ENCODE assay signal across 8 cellular contexts in the genomic region with DNA sequence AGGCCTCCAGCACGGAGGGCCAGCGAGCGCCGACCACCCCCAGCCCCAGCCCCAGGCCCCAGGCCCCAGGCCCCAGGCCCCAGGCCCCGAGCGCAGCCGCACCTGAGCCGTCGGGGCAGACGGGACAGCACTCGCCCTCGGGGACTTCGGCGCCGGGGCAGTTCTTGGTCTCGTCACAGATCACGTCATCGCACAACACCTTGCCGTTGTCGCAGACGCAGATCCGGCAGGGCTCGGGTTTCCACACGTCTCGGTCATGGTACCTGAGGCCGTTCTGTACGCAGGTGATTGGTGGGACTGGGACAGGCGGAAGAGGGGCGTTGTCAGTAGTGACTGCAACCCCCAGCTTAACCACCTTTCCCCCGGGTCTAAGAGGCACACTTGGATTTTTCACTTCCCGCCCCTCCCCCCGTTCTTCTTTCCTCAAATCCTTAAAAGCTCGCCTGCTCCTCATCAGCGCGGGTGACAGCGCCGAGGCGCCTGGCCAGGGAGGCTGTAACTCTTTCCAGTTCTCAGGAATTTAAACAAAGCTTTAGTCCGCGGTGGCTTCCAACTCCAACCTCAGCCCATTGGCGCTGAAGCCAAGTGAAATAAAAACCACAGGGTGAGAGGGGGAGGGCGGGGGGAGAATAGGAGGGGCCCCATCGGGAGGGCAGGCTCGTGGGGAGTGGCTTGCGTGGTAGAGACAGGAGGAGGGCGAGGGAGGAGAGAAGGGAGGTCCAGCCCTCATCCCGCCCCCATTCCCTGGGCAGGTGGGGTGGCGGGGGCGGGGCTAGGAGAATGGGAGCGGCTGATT. TPM values are rescaled to one million over a fixed set of nuclear protein-coding genes. Genes with fewer than 3 reads are reported as not detected.
DNase-seq lines count a peak whose midpoint lies in the region; ATAC-seq and TF ChIP-seq lines count a peak whose summit lies in the region.

No MANE protein-coding gene starts in this region.

- peak overlapping the region in 18 of 59 donors; percentile 6 to 82 (median 68) for H3K27ac ChIP-seq in dorsolateral prefrontal cortex

- POLR2A ChIA-PET in activated CD4-positive, alpha-beta T cell treated with anti-CD3 and anti-CD28 coated beads, Interleukin-2, amount 10 ng/mL, durations not matched to agents 7 days and 5 days (lab: Charles Lee): no interaction called here

- ATAC-seq in HG03521 (IDR thresholded peaks at IDR 0.05; ENCODE audit: unreplicated experiment): no peak

- H3K36me3 Mint-ChIP-seq in HFFc6 (ENCODE audit: low read depth): peaks cover 64% of the 10 kb centered on the region
- no peaks in the 10 kb centered on the region for H3K36me3 Mint-ChIP-seq in activated CD4-positive, alpha-beta T cell treated with anti-CD3 and anti-CD28 coated beads, Interleukin-2, amount 10 ng/mL, durations not matched to agents 7 days and 5 days (ENCODE audit: low read depth)

- H3K27ac Mint-ChIP-seq in HFFc6: peak overlapping the region; percentile 100
- peak overlapping the region; percentile 46 for H3K27ac Mint-ChIP-seq in activated CD4-positive, alpha-beta T cell treated with anti-CD3 and anti-CD28 coated beads, Interleukin-2, amount 10 ng/mL, durations not matched to agents 7 days and 5 days

- DNase-seq in DMS114 treated with DMSO at 0.1 percent for 48 hours (lab: John Stamatoyannopoulos, UW; ENCODE audit: unreplicated experiment) (peak; percentile 74), HFFc6 (peak; percentile 93), NCI-H2227 treated with DMSO at 0.1 percent for 48 hours (lab: John Stamatoyannopoulos, UW) (peak; percentile 90), dorsolateral prefrontal cortex (peak in 2 of 10 donors; percentile 39 to 41), lower leg skin (ENCODE audit: low spot score in 2 of 2) (peak; percentile 93 to 97)
- peak; percentile 70 for DNase-seq in activated CD4-positive, alpha-beta T cell treated with anti-CD3 and anti-CD28 coated beads, Interleukin-2, amount 10 ng/mL, durations not matched to agents 7 days and 5 days
- peak; percentile 49 to 68 for DNase-seq in stimulated activated CD4-positive, alpha-beta T cell treated with anti-CD3 and anti-CD28 coated beads, Interleukin-4, amount 100 ng/mL, for 48 hours (ENCODE audit: low read depth in 2 of 2)

- intact Hi-C loops in dorsolateral prefrontal cortex (cut with DNase I) (loop anchor here (1.0 to 5.0 kb wide), 5 partner anchors 73 to 282 kb away; no protein-coding TSS in a partner anchor), lower leg skin (cut with DNase I; ENCODE audit: low total_unique reads) (loop anchor here (2.0 to 10.0 kb wide), 2 partner anchors 73 to 275 kb away; a partner anchor contains a TSS)

- H3K27me3 ChIP-seq in dorsolateral prefrontal cortex: peaks cover 0 to 48% (median 26%) of the 10 kb centered on the region in 45 donors

- CTCF ChIA-PET in activated CD4-positive, alpha-beta T cell treated with anti-CD3 and anti-CD28 coated beads, Interleukin-2, amount 10 ng/mL, durations not matched to agents 7 days and 5 days (lab: Charles Lee): interaction anchor here (0.5 to 7.3 kb wide), 53 partner anchors 9 to 480 kb away, joined by 3 to 133 read pairs (median 4); a partner anchor contains a TSS

- H3K27me3 Mint-ChIP-seq in HFFc6 (ENCODE audit: insufficient read depth): peaks cover 50% of the 10 kb centered on the region
- H3K27me3 Mint-ChIP-seq in activated CD4-positive, alpha-beta T cell treated with anti-CD3 and anti-CD28 coated beads, Interleukin-2, amount 10 ng/mL, durations not matched to agents 7 days and 5 days: peaks cover 49% of the 10 kb centered on the region

- no peak for TF ChIP-seq POLR2A in lower leg skin (IDR thresholded peaks at IDR 0.05)

- peak overlapping the region in 57 of 59 donors; percentile 26 to 75 (median 56) for H3K4me3 ChIP-seq in dorsolateral prefrontal cortex
- H3K4me3 ChIP-seq in lower leg skin (ENCODE audit: low read depth, poor library complexity, severe bottlenecking): peak overlapping the region; percentile 41

- WGBS in lower leg skin, 2 donors: 3 to 6% methylated on average over 27 to 36 of the region's 50 CpGs

- no peak for TF ChIP-seq CTCF in HFFc6 (IDR thresholded peaks at IDR 0.05)
- no peak for TF ChIP-seq CTCF in dorsolateral prefrontal cortex (IDR thresholded peaks at IDR 0.05 in 54 of 56, conservative IDR thresholded peaks at IDR 0.05 in 2 of 56; ENCODE audit: low read depth in 1 of 56, partially characterized antibody in 56 of 56)
- no peak for TF ChIP-seq CTCF in lower leg skin (IDR thresholded peaks at IDR 0.05)

- peaks cover 21% of the 10 kb centered on the region for H3K9me3 Mint-ChIP-seq in HFFc6
- no peaks in the 10 kb centered on the region for H3K9me3 Mint-ChIP-seq in activated CD4-positive, alpha-beta T cell treated with anti-CD3 and anti-CD28 coated beads, Interleukin-2, amount 10 ng/mL, durations not matched to agents 7 days and 5 days

- peaks cover 74% of the 10 kb centered on the region for H3K4me1 Mint-ChIP-seq in HFFc6 (ENCODE audit: low read depth)
- peaks cover 22% of the 10 kb centered on the region for H3K4me1 Mint-ChIP-seq in activated CD4-positive, alpha-beta T cell treated with anti-CD3 and anti-CD28 coated beads, Interleukin-2, amount 10 ng/mL, durations not matched to agents 7 days and 5 days

- peak overlapping the region; percentile 100 for H3K4me3 Mint-ChIP-seq in HFFc6
- H3K4me3 Mint-ChIP-seq in activated CD4-positive, alpha-beta T cell treated with anti-CD3 and anti-CD28 coated beads, Interleukin-2, amount 10 ng/mL, durations not matched to agents 7 days and 5 days: peak overlapping the region; percentile 64

RNA-seq across cellular contexts. Expression of a gene that starts 1.6 kb away (rescaled TPM):
- 1,000 to 10,000 TPM; 4,948 to 7,804 (median 5,240) TPM for total RNA-seq in HFFc6 (2021; fragmentation: NEBNext Ultra II Directional; extraction: Animal tissue kit (Norgen Biotek cat#: 25700))
- total RNA-seq in activated CD4-positive, alpha-beta T cell treated with anti-CD3 and anti-CD28 coated beads, Interleukin-2, amount 10 ng/mL, durations not matched to agents 7 days and 5 days: under 1 TPM; 0.31 to 0.55 TPM
- total RNA-seq in dorsolateral prefrontal cortex: 10 to 100 TPM in 16 of 120 experiments, 1 to 10 TPM in 95, under 1 TPM in 9; 0.25 to 23.1 (median 3.3) TPM
- total RNA-seq in lower leg skin: 10 to 100 TPM; 15.0 to 90.5 (median 25.8) TPM

RNA-seq across cellular contexts. Expression of a gene that starts 34.0 kb away (rescaled TPM):
- total RNA-seq in HFFc6 (2021; fragmentation: NEBNext Ultra II Directional; extraction: Animal tissue kit (Norgen Biotek cat#: 25700)): under 1 TPM; 0.28 to 0.91 (median 0.76) TPM
- not detected for total RNA-seq in activated CD4-positive, alpha-beta T cell treated with anti-CD3 and anti-CD28 coated beads, Interleukin-2, amount 10 ng/mL, durations not matched to agents 7 days and 5 days
- total RNA-seq in dorsolateral prefrontal cortex (1 to 10 TPM in 57 of 120 experiments, under 1 TPM in 26, not detected in 37; 0.37 to 7.6 (median 1.3) TPM), lower leg skin (1 to 10 TPM; 1.0 to 9.9 (median 5.6) TPM)

RNA-seq across cellular contexts. Expression of a gene that starts 49.4 kb away (rescaled TPM):
- total RNA-seq in HFFc6 (2021; fragmentation: NEBNext Ultra II Directional; extraction: Animal tissue kit (Norgen Biotek cat#: 25700)): 10 to 100 TPM; 66.4 to 78.5 (median 68.7) TPM
- total RNA-seq in activated CD4-positive, alpha-beta T cell treated with anti-CD3 and anti-CD28 coated beads, Interleukin-2, amount 10 ng/mL, durations not matched to agents 7 days and 5 days: 100 to 1,000 TPM; 110 to 117 TPM
- total RNA-seq in dorsolateral prefrontal cortex (100 to 1,000 TPM in 118 of 120 experiments, 10 to 100 TPM in 2; 74.6 to 225 (median 160) TPM), lower leg skin (10 to 100 TPM; 20.7 to 31.9 (median 29.5) TPM)

Comparison
In these comparisons a context has a peak if more than half of its experiments do, and no peak if none do; other contexts are left out.
1. RNA of a gene that starts 1.6 kb away (total RNA-seq): 4,948 to 7,804 TPM in HFFc6; 15.0 to 90.5 TPM in lower leg skin, 0.25 to 23.1 TPM in dorsolateral prefrontal cortex and 0.31 to 0.55 TPM in activated CD4-positive, alpha-beta T cell treated with anti-CD3 and anti-CD28 coated beads, Interleukin-2, amount 10 ng/mL, durations not matched to agents 7 days and 5 days; every median in the first group is over 10 times any median in the second.